19 cellular contexts compared by ENCODE assay signal in genomic region chr5:107712359-107712870, GRCh38. TPM values are rescaled to one million over a fixed set of nuclear protein-coding genes. Genes with fewer than 3 reads are reported as not detected.
DNase-seq lines count a peak whose midpoint lies in the region; ATAC-seq and TF ChIP-seq lines count a peak whose summit lies in the region.
"Had no signal": no experiment of that assay in that cellular context is flagged by ENCODE, and none has a peak within 500 bp of the region (broad histone marks: within the 10 kb centered on the region; RNA-seq: fewer than 3 reads in every experiment).

No MANE protein-coding gene starts in this region.

- no peaks in the 10 kb centered on the region for H3K9me3 ChIP-seq in neural cell (ENCODE audit: low read length)
- H3K9me3 ChIP-seq in CD4-positive, alpha-beta memory T cell (ENCODE audit: control insufficient read depth in 1 of 2, low read length in 2 of 2) = no peaks in the 10 kb centered on the region
- H3K9me3 ChIP-seq: BE2C, Caco-2 had no signal

- peaks cover 0 to 7% (median 4%) of the 10 kb centered on the region in 8 donors for H3K9me3 Mint-ChIP-seq in CD4-positive, alpha-beta memory T cell

- no peak overlapping the region for H3K4me3 Mint-ChIP-seq in CD4-positive, alpha-beta memory T cell
- H3K4me3 Mint-ChIP-seq: CD14-positive monocyte; CD4-positive, CD25-positive, alpha-beta regulatory T cell; CD8-positive, alpha-beta T cell had no signal

- no peak overlapping the region for H3K27ac Mint-ChIP-seq in CD4-positive, alpha-beta memory T cell
- H3K27ac Mint-ChIP-seq: CD14-positive monocyte; CD4-positive, CD25-positive, alpha-beta regulatory T cell; CD8-positive, alpha-beta T cell had no signal

- no peaks in the 10 kb centered on the region for H4K20me1 ChIP-seq in neural cell (ENCODE audit: insufficient read depth)
- H4K20me1 ChIP-seq: BLaER1 had no signal

- H3K27ac ChIP-seq in neural cell (ENCODE audit: low read length) = peak overlapping the region; percentile 49
- no peak overlapping the region for H3K27ac ChIP-seq in CD4-positive, alpha-beta memory T cell (ENCODE audit: low read depth, low read length)
- H3K27ac ChIP-seq: BLaER1 had no signal

- peak; percentile 99 for TF ChIP-seq EP300 in neural cell (conservative IDR thresholded peaks at IDR 0.05; ENCODE audit: poor library complexity, severe bottlenecking)

- peaks cover 1 to 2% of the 10 kb centered on the region in 2 donors for H3K27me3 Mint-ChIP-seq in CD4-positive, alpha-beta memory T cell
- H3K27me3 Mint-ChIP-seq: CD4-positive, CD25-positive, alpha-beta regulatory T cell had no signal

- H3K9me2 ChIP-seq in neural cell (ENCODE audit: insufficient read depth, low read length) = no peaks in the 10 kb centered on the region

- ATAC-seq in GM18502 (IDR thresholded peaks at IDR 0.05; ENCODE audit: poor library complexity, unreplicated experiment) = no peak
- ATAC-seq: CD8-positive, alpha-beta T cell had no signal

- peak overlapping the region; percentile 18 for H3K4me2 ChIP-seq in neural cell (ENCODE audit: low read length)
- H3K4me2 ChIP-seq: BLaER1 had no signal

- H3K9ac ChIP-seq in neural cell (ENCODE audit: low read length) = no peak overlapping the region
- H3K9ac ChIP-seq: BLaER1 had no signal

- TF ChIP-seq RAD21 in neural cell (conservative IDR thresholded peaks at IDR 0.05) = no peak

- TF ChIP-seq CTCF in neural cell (IDR thresholded peaks at IDR 0.05; ENCODE audit: poor library complexity, severe bottlenecking) = no peak

- no peaks in the 10 kb centered on the region for H3K4me1 ChIP-seq in CD4-positive, alpha-beta memory T cell (ENCODE audit: insufficient read depth, low read length)
- H3K4me1 ChIP-seq: BE2C, BLaER1, Caco-2 had no signal

- H3K4me1 Mint-ChIP-seq in CD4-positive, alpha-beta memory T cell = no peaks in the 10 kb centered on the region
- H3K4me1 Mint-ChIP-seq: CD14-positive monocyte; CD4-positive, CD25-positive, alpha-beta regulatory T cell had no signal

- H2AFZ ChIP-seq in neural cell (ENCODE audit: low read depth, low read length) = no peak overlapping the region

- no peaks in the 10 kb centered on the region for H3K36me3 Mint-ChIP-seq in CD4-positive, alpha-beta memory T cell
- H3K36me3 Mint-ChIP-seq: CD14-positive monocyte; CD4-positive, CD25-positive, alpha-beta regulatory T cell; CD8-positive, alpha-beta T cell had no signal

- H3K79me2 ChIP-seq in neural cell (replicated peaks; ENCODE audit: insufficient read depth, low read length) = no peaks in the 10 kb centered on the region

- no peaks in the 10 kb centered on the region for H3F3A ChIP-seq in neural cell (ENCODE audit: insufficient read depth, low read length, poor library complexity, severe bottlenecking)

- H3K4me3 ChIP-seq in neural cell (ENCODE audit: low read length) = no peak overlapping the region
- H3K4me3 ChIP-seq in CD4-positive, alpha-beta memory T cell (ENCODE audit: low read length in 2 of 2) = no peak overlapping the region
- H3K4me3 ChIP-seq: BLaER1 had no signal

- no peaks in the 10 kb centered on the region for H3K27me3 ChIP-seq in neural cell (ENCODE audit: insufficient read depth, low read depth, low read length)
- no peaks in the 10 kb centered on the region for H3K27me3 ChIP-seq in CD4-positive, alpha-beta memory T cell (ENCODE audit: insufficient read depth, low read length)
- H3K27me3 ChIP-seq: BE2C, BLaER1 had no signal

- CTCF ChIA-PET in HEK293T (lab: Yijun Ruan, JAX) = no interaction called here
- CTCF ChIA-PET in CD4-positive, alpha-beta memory T cell (lab: Charles Lee; ENCODE audit: partially characterized antibody) = no interaction called here

- H3K36me3 ChIP-seq in neural cell (ENCODE audit: insufficient read depth, low read length) = no peaks in the 10 kb centered on the region
- no peaks in the 10 kb centered on the region for H3K36me3 ChIP-seq in CD4-positive, alpha-beta memory T cell (ENCODE audit: insufficient read depth, low read length)
- H3K36me3 ChIP-seq: BE2C, BLaER1 had no signal

- intact Hi-C loops in CD4-positive, alpha-beta memory T cell (cut with micrococcal nuclease) = no loop called here

- POLR2A ChIA-PET in HEK293T (lab: Yijun Ruan, JAX) = no interaction called here
- POLR2A ChIA-PET in CD4-positive, alpha-beta memory T cell (lab: Charles Lee; ENCODE audit: partially characterized antibody) = no interaction called here

- DNase-seq in HEK293T (ENCODE audit: extremely low spot score) (no peak), NCI-H2227 (lab: John Stamatoyannopoulos, UW; ENCODE audit: unreplicated experiment) (peak; percentile 20), NCI-H69 (lab: John Stamatoyannopoulos, UW) (peak; percentile 15)
- no peak for DNase-seq in CD4-positive, alpha-beta memory T cell
- no peak for DNase-seq in activated naive CD4-positive, alpha-beta T cell treated with anti-CD3 and anti-CD28 coated beads, Interleukin-2, amount 50 U/mL, for 16 hours
- DNase-seq: 8988T; ACHN; BE2C; C1 segment of cervical spinal cord; Caco-2; Calu3; CD4-positive, CD25-positive, alpha-beta regulatory T cell; CD8-positive, alpha-beta T cell; DMS79 treated with DMSO at 0.1 percent for 48 hours; GF-D8 had no signal

TF ChIP-seq in HEK293T, 16 proteins besides CTCF, POLR2A, EP300 and RAD21:
- TF ChIP-seq CTBP1 (IDR thresholded peaks at IDR 0.05; ENCODE audit: borderline replicate concordance) = no peak
- TF ChIP-seq NFRKB (IDR thresholded peaks at IDR 0.05) = no peak
- no peak for TF ChIP-seq FOXK2 (IDR thresholded peaks at IDR 0.05)
- TF ChIP-seq ARNT (IDR thresholded peaks at IDR 0.05) = no peak
- TF ChIP-seq PKNOX1 (IDR thresholded peaks at IDR 0.05) = peak; percentile 76
- TF ChIP-seq ELF4 (IDR thresholded peaks at IDR 0.05) = no peak
- TF ChIP-seq SUZ12 (IDR thresholded peaks at IDR 0.05) = no peak

TF ChIP-seq in neural cell, 6 proteins besides CTCF, POLR2A, EP300 and RAD21:
- TF ChIP-seq TAF1 (IDR thresholded peaks at IDR 0.05; ENCODE audit: low read depth) (no peak), MXI1 (conservative IDR thresholded peaks at IDR 0.05; ENCODE audit: poor library complexity, severe bottlenecking) (no peak), POLR2AphosphoS5 (IDR thresholded peaks at IDR 0.05) (peak; percentile 73), REST (IDR thresholded peaks at IDR 0.05; ENCODE audit: borderline replicate concordance) (peak; percentile 83)

RNA-seq across cellular contexts. Expression of gene EFNA5, which starts 41.7 kb away (rescaled TPM):
- polyA plus RNA-seq in neural cell = 4.2 and 4.6 TPM in 2 replicates
- 11.0 and 14.9 TPM in 2 replicates for polyA minus RNA-seq in neural cell
- total RNA-seq in CD4-positive, alpha-beta memory T cell = not detected
- not detected for polyA plus RNA-seq in CD4-positive, alpha-beta memory T cell
- total RNA-seq: CD4-positive, CD25-positive, alpha-beta regulatory T cell; CD8-positive, alpha-beta T cell had no signal
- polyA plus RNA-seq: CD14-positive monocyte had no signal

Comparison
In these comparisons a context has a peak if more than half of its experiments do, and no peak if none do; other contexts are left out.
1. DNase-seq: peak in NCI-H2227 (single experiment) and NCI-H69 (single experiment); none in HEK293T (single experiment), CD4-positive, alpha-beta memory T cell (0 of 5) and activated naive CD4-positive, alpha-beta T cell treated with anti-CD3 and anti-CD28 coated beads, Interleukin-2, amount 50 U/mL, for 16 hours (single experiment).